In genomic region chr2:134758632-134759031, GRCh38 we compare ENCODE assay signal across 15 cellular contexts. TPM values are rescaled to one million over a fixed set of nuclear protein-coding genes. Genes with fewer than 3 reads are reported as not detected.
DNase-seq lines count a peak whose midpoint lies in the region; ATAC-seq and TF ChIP-seq lines count a peak whose summit lies in the region.
"Had no signal": no experiment of that assay in that cellular context is flagged by ENCODE, and none has a peak within 500 bp of the region (broad histone marks: within the 10 kb centered on the region; RNA-seq: fewer than 3 reads in every experiment).

No MANE protein-coding gene starts in this region.

- H3K27ac Mint-ChIP-seq in T-helper 17 cell: no peak overlapping the region

- peaks cover 15% of the 10 kb centered on the region for H3K27me3 Mint-ChIP-seq in T-helper 17 cell

- DNase-seq in T-helper 17 cell (no peak), HT-29 (ENCODE audit: low spot score) (no peak), caudate nucleus (lab: John Stamatoyannopoulos, UW) (no peak)
- DNase-seq in stimulated activated CD4-positive, alpha-beta T cell treated with anti-CD3 and anti-CD28 coated beads, Interleukin-4, amount 100 ng/mL, for 1 hour: no peak
- no peak for DNase-seq in activated CD4-positive, CD25-positive, alpha-beta regulatory T cell treated with anti-CD3 and anti-CD28 coated beads, Interleukin-2, amount 50 U/mL, for 72 hours
- DNase-seq: activated T-cell treated with anti-CD3 and anti-CD28 coated beads, Interleukin-2, amount 50 U/mL, for 4 hours; CD8-positive, alpha-beta memory T cell; cortex of kidney; GOT3; NCI-H2029; SK-N-SH had no signal

- no peaks in the 10 kb centered on the region for H3K9me3 ChIP-seq in T-helper 17 cell (ENCODE audit: control insufficient read depth, low read length, poor library complexity, severe bottlenecking)
- H3K9me3 ChIP-seq: neutrophil, SK-N-SH had no signal

- H3K4me3 Mint-ChIP-seq in T-helper 17 cell: no peak overlapping the region
- H3K4me3 Mint-ChIP-seq: activated T-cell treated with anti-CD3 and anti-CD28 coated beads, Interleukin-2, amount 50 U/mL, for 4 hours; CD8-positive, alpha-beta memory T cell had no signal

- ATAC-seq in GM18505 (IDR thresholded peaks at IDR 0.05; ENCODE audit: unreplicated experiment) (peak; percentile 97), GM21447 (IDR thresholded peaks at IDR 0.05; ENCODE audit: unreplicated experiment) (peak; percentile 94), HG03159 (IDR thresholded peaks at IDR 0.05; ENCODE audit: unreplicated experiment) (peak; percentile 98), T-helper 17 cell (peak; percentile 62)

- no peak for TF ChIP-seq POLR2A in GM18505 (IDR thresholded peaks at IDR 0.05; ENCODE audit: borderline replicate concordance, extremely low read depth, insufficient read depth, insufficient read length)

- H3K27ac ChIP-seq in caudate nucleus (ENCODE audit: low read depth, low read length): no peak overlapping the region
- H3K27ac ChIP-seq: neutrophil had no signal

- no peaks in the 10 kb centered on the region for H3K36me3 Mint-ChIP-seq in T-helper 17 cell (ENCODE audit: low read depth)

- H3K4me1 Mint-ChIP-seq in T-helper 17 cell: peaks cover 3% of the 10 kb centered on the region
- H3K4me1 Mint-ChIP-seq: CD8-positive, alpha-beta memory T cell had no signal

RNA-seq across cellular contexts. Expression of gene TMEM163, which starts 39.8 kb away (rescaled TPM):
- 1 to 10 TPM in 1 of 2 donors, under 1 TPM in 1; 0.57 to 1.3 TPM for total RNA-seq in T-helper 17 cell
- not detected in 2 replicates for total RNA-seq in HT-29 (2014; rRNA removed; shearing (Covaris generic))
- total RNA-seq: CD8-positive, alpha-beta memory T cell had no signal
